ENCODE assay signal across 8 cellular contexts in genomic region chr3:50237133-50237651, GRCh38. TPM values are rescaled to one million over a fixed set of nuclear protein-coding genes. Genes with fewer than 3 reads are reported as not detected.
DNase-seq lines count a peak whose midpoint lies in the region; FAIRE-seq and TF ChIP-seq lines count a peak whose summit lies in the region.

No MANE protein-coding gene starts in this region.

- H3K9me3 ChIP-seq in NT2/D1 (ENCODE audit: insufficient read depth, low read length) = no peaks in the 10 kb centered on the region
- H3K9me3 ChIP-seq in iPS-18c (ENCODE audit: control insufficient read depth, insufficient read depth, low read length) = no peaks in the 10 kb centered on the region

- DNase-seq in GM12891 (ENCODE audit: insufficient read length, low spot score) = no peak
- DNase-seq in NT2/D1 (ENCODE audit: low read depth, low spot score) = no peak
- no peak for DNase-seq in astrocyte of the spinal cord (ENCODE audit: low read depth, low spot score)
- peak in 4 of 6 experiments; percentile 23 to 59 (median 46) for DNase-seq in stimulated activated naive CD4-positive, alpha-beta T cell (lab: John Stamatoyannopoulos, UW)
- DNase-seq in urothelium cell line (ENCODE audit: low spot score) = no peak
- no peak for DNase-seq in NCI-H2196 treated with DMSO at 0.1 percent for 48 hours (lab: John Stamatoyannopoulos, UW; ENCODE audit: unreplicated experiment)
- no peak for DNase-seq in NCI-H187 (lab: John Stamatoyannopoulos, UW)

- peak overlapping the region; percentile 96 for H3K4me3 ChIP-seq in NT2/D1 (ENCODE audit: insufficient read length, low read depth)
- H3K4me3 ChIP-seq in astrocyte of the spinal cord (ENCODE audit: low read depth, low read length) = peak overlapping the region; percentile 95
- H3K4me3 ChIP-seq in iPS-18c (ENCODE audit: insufficient read depth, low read depth, low read length) = peak overlapping the region; percentile 88

- peaks cover 50% of the 10 kb centered on the region for H3K4me1 ChIP-seq in NT2/D1 (ENCODE audit: insufficient read depth, insufficient read length)

- peak overlapping the region; percentile 98 for H3K9ac ChIP-seq in NT2/D1 (ENCODE audit: insufficient read length, low read depth)

- TF ChIP-seq CTCF in astrocyte of the spinal cord (IDR thresholded peaks at IDR 0.05; ENCODE audit: low read depth, low read length) = no peak

- H3K27me3 ChIP-seq in NT2/D1 (ENCODE audit: insufficient read depth, insufficient read length) = no peaks in the 10 kb centered on the region

- no peak for TF ChIP-seq POLR2A in GM12891 (IDR thresholded peaks at IDR 0.05; ENCODE audit: low read depth, low read length)

- H3K36me3 ChIP-seq in NT2/D1 (ENCODE audit: insufficient read depth, insufficient read length, low read length) = peaks cover 37% of the 10 kb centered on the region

- in situ Hi-C loops in astrocyte of the spinal cord (cut with HindIII; ENCODE audit: low sequenced_read_pairs) = no loop called here

- FAIRE-seq in GM12891 (lab: Jason Lieb, UNC) (peak; percentile 57), urothelium cell line (lab: Jason Lieb, UNC) (no peak)

TF ChIP-seq in GM12891, 5 proteins besides CTCF, POLR2A, EP300 and RAD21:
- TF ChIP-seq POU2F2 (IDR thresholded peaks at IDR 0.05; ENCODE audit: low read depth, low read length) = no peak
- no peak for TF ChIP-seq PAX5 (IDR thresholded peaks at IDR 0.05; ENCODE audit: insufficient read depth, low read length, severe bottlenecking)
- TF ChIP-seq TAF1 (IDR thresholded peaks at IDR 0.05; ENCODE audit: low read depth, low read length) = no peak
- TF ChIP-seq SPI1 (IDR thresholded peaks at IDR 0.05; ENCODE audit: low read depth, low read length) = peak; percentile 70
- TF ChIP-seq POLR2AphosphoS5 (IDR thresholded peaks at IDR 0.05; ENCODE audit: low read depth, low read length) = no peak

RNA-seq across cellular contexts. Expression of gene GNAI2, which starts 1.2 kb away (rescaled TPM):
- polyA plus RNA-seq in GM12891 (2012; ENCODE audit: low read depth, missing spikeins) = 177 TPM

RNA-seq across cellular contexts. Expression of gene SEMA3B, which starts 31.8 kb away (rescaled TPM):
- 0.35 TPM for polyA plus RNA-seq in GM12891 (2012; ENCODE audit: low read depth, missing spikeins)

RNA-seq across cellular contexts. Expression of gene SLC38A3, which starts 32.1 kb away (rescaled TPM):
- not detected for polyA plus RNA-seq in GM12891 (2012; ENCODE audit: low read depth, missing spikeins)

RNA-seq across cellular contexts. Expression of gene LSMEM2, which starts 41.7 kb away (rescaled TPM):
- not detected for polyA plus RNA-seq in GM12891 (2012; ENCODE audit: low read depth, missing spikeins)

RNA-seq across cellular contexts. Expression of gene GNAT1, which starts 45.8 kb away (rescaled TPM):
- not detected for polyA plus RNA-seq in GM12891 (2012; ENCODE audit: low read depth, missing spikeins)

Comparison
In these comparisons a context has a peak if more than half of its experiments do, and no peak if none do; other contexts are left out.
1. DNase-seq: peak in stimulated activated naive CD4-positive, alpha-beta T cell (4 of 6); none in GM12891 (single experiment), NT2/D1 (single experiment), astrocyte of the spinal cord (single experiment), urothelium cell line (single experiment), NCI-H2196 treated with DMSO at 0.1 percent for 48 hours (single experiment) and NCI-H187 (0 of 2).
2. Peak in every context shown above with its lines, with median percentiles within 50 percentile points of each other: H3K4me3 ChIP-seq.